In the genomic region with DNA sequence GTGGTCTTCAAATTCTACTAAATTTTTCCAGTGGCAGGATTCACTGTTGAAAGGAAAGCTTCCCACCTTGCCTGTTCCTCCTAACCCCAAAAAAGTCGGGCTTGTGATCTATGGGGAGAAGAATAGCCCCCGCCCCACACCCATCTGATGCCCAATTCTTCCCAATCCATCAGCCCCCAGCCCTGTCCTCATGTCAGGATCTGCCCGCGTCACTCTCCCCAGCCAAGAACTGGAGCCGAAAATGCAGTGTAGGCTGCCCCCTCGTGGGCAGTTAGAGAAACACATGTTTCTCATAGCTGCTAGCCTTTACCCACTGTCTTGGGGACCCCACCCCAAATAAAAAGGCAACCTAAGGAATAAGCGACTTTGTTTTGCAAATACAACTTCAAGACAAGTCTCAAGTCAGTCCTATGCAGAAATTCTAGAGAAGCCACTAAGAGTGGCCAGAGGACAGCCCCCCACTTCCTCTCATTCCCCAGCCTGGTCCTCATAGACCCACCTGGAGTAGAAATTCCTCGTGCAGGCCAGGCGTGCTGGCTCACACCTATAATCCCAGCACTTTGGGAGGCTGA, we compare ENCODE assay signal across 1 cellular context.
TF ChIP-seq lines count a peak whose summit lies in the region.

No MANE protein-coding gene starts in this region.

TF ChIP-seq in HepG2, 621 proteins besides CTCF, POLR2A, EP300 and RAD21 (continues in another document):
- TF ChIP-seq SP140L (CRISPR knock-in tag; IDR thresholded peaks at IDR 0.05; ENCODE audit: borderline replicate concordance) (no peak), PAX8 (CRISPR knock-in tag; IDR thresholded peaks at IDR 0.05; ENCODE audit: borderline replicate concordance) (no peak), CAMTA2 (CRISPR knock-in tag; IDR thresholded peaks at IDR 0.05; ENCODE audit: borderline replicate concordance) (no peak), ZBTB3 (CRISPR knock-in tag; IDR thresholded peaks at IDR 0.05; ENCODE audit: borderline replicate concordance, low read depth) (no peak), ZIK1 (CRISPR knock-in tag; IDR thresholded peaks at IDR 0.05; ENCODE audit: borderline replicate concordance, low read depth) (no peak), YEATS2 (CRISPR knock-in tag; IDR thresholded peaks at IDR 0.05; ENCODE audit: borderline replicate concordance) (no peak), MTF2 (CRISPR knock-in tag; IDR thresholded peaks at IDR 0.05; ENCODE audit: borderline replicate concordance) (no peak), SMC3 (IDR thresholded peaks at IDR 0.05; ENCODE audit: low read length) (peak; percentile 92), ZNF616 (CRISPR knock-in tag; IDR thresholded peaks at IDR 0.05; ENCODE audit: low read depth) (no peak), ZBTB7A (CRISPR knock-in tag; IDR thresholded peaks at IDR 0.05) (0 out of 2 replicates have a peak, but pooled peaks have one; percentile 46), ATAD3A (CRISPR knock-in tag; IDR thresholded peaks at IDR 0.05) (no peak), ZNF432 (CRISPR knock-in tag; IDR thresholded peaks at IDR 0.05; ENCODE audit: borderline replicate concordance) (no peak), ZNF788 (CRISPR knock-in tag; IDR thresholded peaks at IDR 0.05; ENCODE audit: borderline replicate concordance) (no peak), TRIM24 (CRISPR knock-in tag; IDR thresholded peaks at IDR 0.05) (no peak), NRL (CRISPR knock-in tag; IDR thresholded peaks at IDR 0.05; ENCODE audit: borderline replicate concordance) (no peak), SMYD3 (CRISPR knock-in tag; IDR thresholded peaks at IDR 0.05) (no peak), NFYC (CRISPR knock-in tag; IDR thresholded peaks at IDR 0.05) (no peak), SPEN (CRISPR knock-in tag; IDR thresholded peaks at IDR 0.05; ENCODE audit: low read depth) (0 out of 2 replicates have a peak, but pooled peaks have one; percentile 9), ZNF3 (CRISPR knock-in tag; IDR thresholded peaks at IDR 0.05) (no peak), TCF7L2 (IDR thresholded peaks at IDR 0.05; ENCODE audit: low read depth, low read length) (no peak), SRY (CRISPR knock-in tag; IDR thresholded peaks at IDR 0.05) (no peak), SNRNP70 (IDR thresholded peaks at IDR 0.05; ENCODE audit: low read depth, low read length) (no peak), ZNF614 (CRISPR knock-in tag; IDR thresholded peaks at IDR 0.05; ENCODE audit: borderline replicate concordance) (no peak), TOE1 (CRISPR knock-in tag; IDR thresholded peaks at IDR 0.05) (no peak), PHB2 (IDR thresholded peaks at IDR 0.05; ENCODE audit: partially characterized antibody) (no peak), GATAD1 (CRISPR knock-in tag; IDR thresholded peaks at IDR 0.05) (peak; percentile 44; the same call in 1 of the 2 replicates), MEF2D (CRISPR knock-in tag; IDR thresholded peaks at IDR 0.05) (0 out of 2 replicates have a peak, but pooled peaks have one; percentile 33), SRSF4 (IDR thresholded peaks at IDR 0.05; ENCODE audit: low read depth, low read length, poor library complexity, severe bottlenecking) (no peak), PCBP1 (IDR thresholded peaks at IDR 0.05; ENCODE audit: borderline replicate concordance, low read depth, low read length) (no peak), CENPT (CRISPR knock-in tag; IDR thresholded peaks at IDR 0.05; ENCODE audit: low read depth) (no peak), KDM1A (CRISPR knock-in tag; IDR thresholded peaks at IDR 0.05) (no peak)
- TF ChIP-seq, protein P1, sequence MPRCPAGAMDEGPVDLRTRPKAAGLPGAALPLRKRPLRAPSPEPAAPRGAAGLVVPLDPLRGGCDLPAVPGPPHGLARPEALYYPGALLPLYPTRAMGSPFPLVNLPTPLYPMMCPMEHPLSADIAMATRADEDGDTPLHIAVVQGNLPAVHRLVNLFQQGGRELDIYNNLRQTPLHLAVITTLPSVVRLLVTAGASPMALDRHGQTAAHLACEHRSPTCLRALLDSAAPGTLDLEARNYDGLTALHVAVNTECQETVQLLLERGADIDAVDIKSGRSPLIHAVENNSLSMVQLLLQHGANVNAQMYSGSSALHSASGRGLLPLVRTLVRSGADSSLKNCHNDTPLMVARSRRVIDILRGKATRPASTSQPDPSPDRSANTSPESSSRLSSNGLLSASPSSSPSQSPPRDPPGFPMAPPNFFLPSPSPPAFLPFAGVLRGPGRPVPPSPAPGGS (CRISPR knock-in tag; IDR thresholded peaks at IDR 0.05), result no peak
- TF ChIP-seq, protein P2, sequence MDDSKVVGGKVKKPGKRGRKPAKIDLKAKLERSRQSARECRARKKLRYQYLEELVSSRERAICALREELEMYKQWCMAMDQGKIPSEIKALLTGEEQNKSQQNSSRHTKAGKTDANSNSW (CRISPR knock-in tag; IDR thresholded peaks at IDR 0.05; ENCODE audit: borderline replicate concordance), result no peak
- TF ChIP-seq, protein P3, sequence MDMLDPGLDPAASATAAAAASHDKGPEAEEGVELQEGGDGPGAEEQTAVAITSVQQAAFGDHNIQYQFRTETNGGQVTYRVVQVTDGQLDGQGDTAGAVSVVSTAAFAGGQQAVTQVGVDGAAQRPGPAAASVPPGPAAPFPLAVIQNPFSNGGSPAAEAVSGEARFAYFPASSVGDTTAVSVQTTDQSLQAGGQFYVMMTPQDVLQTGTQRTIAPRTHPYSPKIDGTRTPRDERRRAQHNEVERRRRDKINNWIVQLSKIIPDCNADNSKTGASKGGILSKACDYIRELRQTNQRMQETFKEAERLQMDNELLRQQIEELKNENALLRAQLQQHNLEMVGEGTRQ (IDR thresholded peaks at IDR 0.05; ENCODE audit: low read depth, low read length), result no peak
- TF ChIP-seq, protein P3 (CRISPR knock-in tag; IDR thresholded peaks at IDR 0.05; ENCODE audit: borderline replicate concordance), result no peak
- TF ChIP-seq, protein P4, sequence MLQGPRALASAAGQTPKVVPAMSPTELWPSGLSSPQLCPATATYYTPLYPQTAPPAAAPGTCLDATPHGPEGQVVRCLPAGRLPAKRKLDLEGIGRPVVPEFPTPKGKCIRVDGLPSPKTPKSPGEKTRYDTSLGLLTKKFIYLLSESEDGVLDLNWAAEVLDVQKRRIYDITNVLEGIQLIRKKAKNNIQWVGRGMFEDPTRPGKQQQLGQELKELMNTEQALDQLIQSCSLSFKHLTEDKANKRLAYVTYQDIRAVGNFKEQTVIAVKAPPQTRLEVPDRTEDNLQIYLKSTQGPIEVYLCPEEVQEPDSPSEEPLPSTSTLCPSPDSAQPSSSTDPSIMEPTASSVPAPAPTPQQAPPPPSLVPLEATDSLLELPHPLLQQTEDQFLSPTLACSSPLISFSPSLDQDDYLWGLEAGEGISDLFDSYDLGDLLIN (CRISPR knock-in tag; IDR thresholded peaks at IDR 0.05; ENCODE audit: borderline replicate concordance), result no peak
- TF ChIP-seq, protein P5, sequence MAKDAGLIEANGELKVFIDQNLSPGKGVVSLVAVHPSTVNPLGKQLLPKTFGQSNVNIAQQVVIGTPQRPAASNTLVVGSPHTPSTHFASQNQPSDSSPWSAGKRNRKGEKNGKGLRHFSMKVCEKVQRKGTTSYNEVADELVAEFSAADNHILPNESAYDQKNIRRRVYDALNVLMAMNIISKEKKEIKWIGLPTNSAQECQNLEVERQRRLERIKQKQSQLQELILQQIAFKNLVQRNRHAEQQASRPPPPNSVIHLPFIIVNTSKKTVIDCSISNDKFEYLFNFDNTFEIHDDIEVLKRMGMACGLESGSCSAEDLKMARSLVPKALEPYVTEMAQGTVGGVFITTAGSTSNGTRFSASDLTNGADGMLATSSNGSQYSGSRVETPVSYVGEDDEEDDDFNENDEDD (CRISPR knock-in tag; IDR thresholded peaks at IDR 0.05; ENCODE audit: borderline replicate concordance), result peak; percentile 27; the same call in 1 of the 2 replicates
- TF ChIP-seq, protein P6, sequence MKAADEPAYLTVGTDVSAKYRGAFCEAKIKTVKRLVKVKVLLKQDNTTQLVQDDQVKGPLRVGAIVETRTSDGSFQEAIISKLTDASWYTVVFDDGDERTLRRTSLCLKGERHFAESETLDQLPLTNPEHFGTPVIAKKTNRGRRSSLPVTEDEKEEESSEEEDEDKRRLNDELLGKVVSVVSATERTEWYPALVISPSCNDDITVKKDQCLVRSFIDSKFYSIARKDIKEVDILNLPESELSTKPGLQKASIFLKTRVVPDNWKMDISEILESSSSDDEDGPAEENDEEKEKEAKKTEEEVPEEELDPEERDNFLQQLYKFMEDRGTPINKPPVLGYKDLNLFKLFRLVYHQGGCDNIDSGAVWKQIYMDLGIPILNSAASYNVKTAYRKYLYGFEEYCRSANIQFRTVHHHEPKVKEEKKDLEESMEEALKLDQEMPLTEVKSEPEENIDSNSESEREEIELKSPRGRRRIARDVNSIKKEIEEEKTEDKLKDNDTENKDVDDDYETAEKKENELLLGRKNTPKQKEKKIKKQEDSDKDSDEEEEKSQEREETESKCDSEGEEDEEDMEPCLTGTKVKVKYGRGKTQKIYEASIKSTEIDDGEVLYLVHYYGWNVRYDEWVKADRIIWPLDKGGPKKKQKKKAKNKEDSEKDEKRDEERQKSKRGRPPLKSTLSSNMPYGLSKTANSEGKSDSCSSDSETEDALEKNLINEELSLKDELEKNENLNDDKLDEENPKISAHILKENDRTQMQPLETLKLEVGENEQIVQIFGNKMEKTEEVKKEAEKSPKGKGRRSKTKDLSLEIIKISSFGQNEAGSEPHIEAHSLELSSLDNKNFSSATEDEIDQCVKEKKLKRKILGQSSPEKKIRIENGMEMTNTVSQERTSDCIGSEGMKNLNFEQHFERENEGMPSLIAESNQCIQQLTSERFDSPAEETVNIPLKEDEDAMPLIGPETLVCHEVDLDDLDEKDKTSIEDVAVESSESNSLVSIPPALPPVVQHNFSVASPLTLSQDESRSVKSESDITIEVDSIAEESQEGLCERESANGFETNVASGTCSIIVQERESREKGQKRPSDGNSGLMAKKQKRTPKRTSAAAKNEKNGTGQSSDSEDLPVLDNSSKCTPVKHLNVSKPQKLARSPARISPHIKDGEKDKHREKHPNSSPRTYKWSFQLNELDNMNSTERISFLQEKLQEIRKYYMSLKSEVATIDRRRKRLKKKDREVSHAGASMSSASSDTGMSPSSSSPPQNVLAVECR (CRISPR knock-in tag; IDR thresholded peaks at IDR 0.05; ENCODE audit: borderline replicate concordance), result no peak
- TF ChIP-seq, protein P7, sequence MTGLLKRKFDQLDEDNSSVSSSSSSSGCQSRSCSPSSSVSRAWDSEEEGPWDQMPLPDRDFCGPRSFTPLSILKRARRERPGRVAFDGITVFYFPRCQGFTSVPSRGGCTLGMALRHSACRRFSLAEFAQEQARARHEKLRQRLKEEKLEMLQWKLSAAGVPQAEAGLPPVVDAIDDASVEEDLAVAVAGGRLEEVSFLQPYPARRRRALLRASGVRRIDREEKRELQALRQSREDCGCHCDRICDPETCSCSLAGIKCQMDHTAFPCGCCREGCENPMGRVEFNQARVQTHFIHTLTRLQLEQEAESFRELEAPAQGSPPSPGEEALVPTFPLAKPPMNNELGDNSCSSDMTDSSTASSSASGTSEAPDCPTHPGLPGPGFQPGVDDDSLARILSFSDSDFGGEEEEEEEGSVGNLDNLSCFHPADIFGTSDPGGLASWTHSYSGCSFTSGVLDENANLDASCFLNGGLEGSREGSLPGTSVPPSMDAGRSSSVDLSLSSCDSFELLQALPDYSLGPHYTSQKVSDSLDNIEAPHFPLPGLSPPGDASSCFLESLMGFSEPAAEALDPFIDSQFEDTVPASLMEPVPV (CRISPR knock-in tag; IDR thresholded peaks at IDR 0.05), result no peak
- TF ChIP-seq, protein P8, sequence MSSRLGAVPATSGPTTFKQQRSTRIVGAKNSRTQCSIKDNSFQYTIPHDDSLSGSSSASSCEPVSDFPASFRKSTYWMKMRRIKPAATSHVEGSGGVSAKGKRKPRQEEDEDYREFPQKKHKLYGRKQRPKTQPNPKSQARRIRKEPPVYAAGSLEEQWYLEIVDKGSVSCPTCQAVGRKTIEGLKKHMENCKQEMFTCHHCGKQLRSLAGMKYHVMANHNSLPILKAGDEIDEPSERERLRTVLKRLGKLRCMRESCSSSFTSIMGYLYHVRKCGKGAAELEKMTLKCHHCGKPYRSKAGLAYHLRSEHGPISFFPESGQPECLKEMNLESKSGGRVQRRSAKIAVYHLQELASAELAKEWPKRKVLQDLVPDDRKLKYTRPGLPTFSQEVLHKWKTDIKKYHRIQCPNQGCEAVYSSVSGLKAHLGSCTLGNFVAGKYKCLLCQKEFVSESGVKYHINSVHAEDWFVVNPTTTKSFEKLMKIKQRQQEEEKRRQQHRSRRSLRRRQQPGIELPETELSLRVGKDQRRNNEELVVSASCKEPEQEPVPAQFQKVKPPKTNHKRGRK (CRISPR knock-in tag; IDR thresholded peaks at IDR 0.05), result no peak
- TF ChIP-seq, protein P9, sequence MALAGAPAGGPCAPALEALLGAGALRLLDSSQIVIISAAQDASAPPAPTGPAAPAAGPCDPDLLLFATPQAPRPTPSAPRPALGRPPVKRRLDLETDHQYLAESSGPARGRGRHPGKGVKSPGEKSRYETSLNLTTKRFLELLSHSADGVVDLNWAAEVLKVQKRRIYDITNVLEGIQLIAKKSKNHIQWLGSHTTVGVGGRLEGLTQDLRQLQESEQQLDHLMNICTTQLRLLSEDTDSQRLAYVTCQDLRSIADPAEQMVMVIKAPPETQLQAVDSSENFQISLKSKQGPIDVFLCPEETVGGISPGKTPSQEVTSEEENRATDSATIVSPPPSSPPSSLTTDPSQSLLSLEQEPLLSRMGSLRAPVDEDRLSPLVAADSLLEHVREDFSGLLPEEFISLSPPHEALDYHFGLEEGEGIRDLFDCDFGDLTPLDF (CRISPR knock-in tag; IDR thresholded peaks at IDR 0.05), result no peak
- TF ChIP-seq, protein P10, sequence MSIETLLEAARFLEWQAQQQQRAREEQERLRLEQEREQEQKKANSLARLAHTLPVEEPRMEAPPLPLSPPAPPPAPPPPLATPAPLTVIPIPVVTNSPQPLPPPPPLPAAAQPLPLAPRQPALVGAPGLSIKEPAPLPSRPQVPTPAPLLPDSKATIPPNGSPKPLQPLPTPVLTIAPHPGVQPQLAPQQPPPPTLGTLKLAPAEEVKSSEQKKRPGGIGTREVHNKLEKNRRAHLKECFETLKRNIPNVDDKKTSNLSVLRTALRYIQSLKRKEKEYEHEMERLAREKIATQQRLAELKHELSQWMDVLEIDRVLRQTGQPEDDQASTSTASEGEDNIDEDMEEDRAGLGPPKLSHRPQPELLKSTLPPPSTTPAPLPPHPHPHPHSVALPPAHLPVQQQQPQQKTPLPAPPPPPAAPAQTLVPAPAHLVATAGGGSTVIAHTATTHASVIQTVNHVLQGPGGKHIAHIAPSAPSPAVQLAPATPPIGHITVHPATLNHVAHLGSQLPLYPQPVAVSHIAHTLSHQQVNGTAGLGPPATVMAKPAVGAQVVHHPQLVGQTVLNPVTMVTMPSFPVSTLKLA (IDR thresholded peaks at IDR 0.05), result peak; percentile 91
- TF ChIP-seq, protein P11, sequence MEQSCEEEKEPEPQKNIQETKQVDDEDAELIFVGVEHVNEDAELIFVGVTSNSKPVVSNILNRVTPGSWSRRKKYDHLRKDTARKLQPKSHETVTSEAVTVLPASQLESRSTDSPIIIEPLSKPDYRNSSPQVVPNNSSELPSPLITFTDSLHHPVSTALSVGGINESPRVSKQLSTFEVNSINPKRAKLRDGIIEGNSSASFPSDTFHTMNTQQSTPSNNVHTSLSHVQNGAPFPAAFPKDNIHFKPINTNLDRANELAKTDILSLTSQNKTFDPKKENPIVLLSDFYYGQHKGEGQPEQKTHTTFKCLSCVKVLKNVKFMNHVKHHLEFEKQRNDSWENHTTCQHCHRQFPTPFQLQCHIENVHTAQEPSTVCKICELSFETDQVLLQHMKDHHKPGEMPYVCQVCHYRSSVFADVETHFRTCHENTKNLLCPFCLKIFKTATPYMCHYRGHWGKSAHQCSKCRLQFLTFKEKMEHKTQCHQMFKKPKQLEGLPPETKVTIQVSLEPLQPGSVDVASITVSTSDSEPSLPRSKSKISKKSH (CRISPR knock-in tag; IDR thresholded peaks at IDR 0.05; ENCODE audit: borderline replicate concordance), result no peak
